ENCODE assay signal across 26 cellular contexts in genomic region chr1:39084191-39084590, GRCh38.
"Had no signal": no experiment of that assay in that cellular context is flagged by ENCODE, and none has a peak within 500 bp of the region (broad histone marks: within the 10 kb centered on the region; RNA-seq: fewer than 3 reads in every experiment).

No MANE protein-coding gene starts in this region.

- H3K4me3 Mint-ChIP-seq: central memory CD8-positive, alpha-beta T cell; effector memory CD8-positive, alpha-beta T cell; stimulated activated memory B cell treated with anti-CD40 and anti-IgM and Interleukin-4, amounts not matched to agents 10 μg/mL and 1 μg/mL and 100 μg/mL, for 72 hours; type B pancreatic cell had no signal

- H3K36me3 Mint-ChIP-seq: immature natural killer cell; natural killer cell; stimulated activated memory B cell treated with anti-CD40 and anti-IgM and Interleukin-4, amounts not matched to agents 10 μg/mL and 1 μg/mL and 100 μg/mL, for 72 hours; type B pancreatic cell had no signal

- H3K9me3 Mint-ChIP-seq: central memory CD8-positive, alpha-beta T cell; effector memory CD8-positive, alpha-beta T cell; immature natural killer cell; natural killer cell; stimulated activated memory B cell treated with anti-CD40 and anti-IgM and Interleukin-4, amounts not matched to agents 10 μg/mL and 1 μg/mL and 100 μg/mL, for 72 hours; type B pancreatic cell had no signal

- H3K4me3 ChIP-seq: coronary artery, left ventricle myocardium inferior, lower lobe of right lung, pancreas, right lobe of liver, smooth muscle cell, tibial artery had no signal

- H3K27ac Mint-ChIP-seq: effector memory CD8-positive, alpha-beta T cell; immature natural killer cell; natural killer cell; progenitor cell of endocrine pancreas; stimulated activated memory B cell treated with anti-CD40 and anti-IgM and Interleukin-4, amounts not matched to agents 10 μg/mL and 1 μg/mL and 100 μg/mL, for 72 hours; type B pancreatic cell had no signal

- H3K4me2 ChIP-seq: smooth muscle cell had no signal

- ATAC-seq: effector memory CD8-positive, alpha-beta T cell; left colon; lower lobe of right lung; natural killer cell; pancreas; right lobe of liver; stimulated activated memory B cell treated with anti-CD40 and anti-IgM and Interleukin-4, amounts not matched to agents 10 μg/mL and 1 μg/mL and 100 μg/mL, for 72 hours; stimulated activated naive CD8-positive, alpha-beta T cell treated with anti-CD3 and anti-CD28 coated beads, Interleukin-15, Interleukin-2, amounts not matched to agents 100 U/mL and 50 U/mL, for 24 hours had no signal

- H3K9me3 ChIP-seq: left ventricle myocardium inferior, lower lobe of right lung, pancreas, right lobe of liver, testis, tibial artery had no signal

- H3K36me3 ChIP-seq: left ventricle myocardium inferior, lower lobe of right lung, pancreas, right lobe of liver, tibial artery had no signal

- H3K27ac ChIP-seq: coronary artery, left ventricle myocardium inferior, lower lobe of right lung, pancreas, right lobe of liver, testis, tibial artery had no signal

- H3K27me3 ChIP-seq: right lobe of liver, testis had no signal

- DNase-seq: dermis blood vessel endothelial cell; effector memory CD8-positive, alpha-beta T cell; erythroblast; hypothalamus; immature natural killer cell; islet precursor cell; kidney glomerular epithelial cell; left colon; left ventricle myocardium inferior; lower lobe of right lung; natural killer cell; occipital lobe; right lobe of liver; stimulated activated CD4-positive, alpha-beta T cell treated with anti-CD3 and anti-CD28 coated beads, Interleukin-2, amount 100 ng/mL, for 24 hours; stimulated activated CD4-positive, alpha-beta T cell treated with anti-CD3 and anti-CD28 coated beads, Interleukin-4, amount 100 ng/mL, for 24 hours; stimulated activated naive CD8-positive, alpha-beta T cell treated with anti-CD3 and anti-CD28 coated beads, Interleukin-15, Interleukin-2, amounts not matched to agents 100 U/mL and 50 U/mL, for 24 hours; substantia nigra; testis; tibial artery had no signal
